10 cellular contexts compared by ENCODE assay signal in genomic region chr17:39872700-39873099, GRCh38. TPM values are rescaled to one million over a fixed set of nuclear protein-coding genes. Genes with fewer than 3 reads are reported as not detected.
DNase-seq lines count a peak whose midpoint lies in the region; ATAC-seq and TF ChIP-seq lines count a peak whose summit lies in the region.
"Had no signal": no experiment of that assay in that cellular context is flagged by ENCODE, and none has a peak within 500 bp of the region (broad histone marks: within the 10 kb centered on the region; RNA-seq: fewer than 3 reads in every experiment).

No MANE protein-coding gene starts in this region.

- H3K27ac ChIP-seq in A673 (ENCODE audit: low read depth, low read length, poor library complexity, severe bottlenecking), result no peak overlapping the region
- no peak overlapping the region for H3K27ac ChIP-seq in OCI-LY7 (ENCODE audit: low read depth, low read length, poor library complexity, severe bottlenecking)
- no peak overlapping the region for H3K27ac ChIP-seq in neural progenitor cell

- H3K4me3 Mint-ChIP-seq in neural progenitor cell, result no peak overlapping the region

- H3K4me1 ChIP-seq in A673 (ENCODE audit: insufficient read depth, low read length, poor library complexity, severe bottlenecking), result no peaks in the 10 kb centered on the region
- peaks cover 35% of the 10 kb centered on the region for H3K4me1 ChIP-seq in OCI-LY7 (ENCODE audit: insufficient read depth, low read length, poor library complexity, severe bottlenecking)
- H3K4me1 ChIP-seq in neural progenitor cell, result no peaks in the 10 kb centered on the region

- H3K36me3 ChIP-seq in A673 (ENCODE audit: insufficient read depth, low read length, poor library complexity, severe bottlenecking), result no peaks in the 10 kb centered on the region
- H3K36me3 ChIP-seq in OCI-LY7 (ENCODE audit: insufficient read depth, low read length), result no peaks in the 10 kb centered on the region
- no peaks in the 10 kb centered on the region for H3K36me3 ChIP-seq in neural progenitor cell

- H3K27me3 ChIP-seq in A673 (replicated peaks; ENCODE audit: insufficient read depth, low read depth, low read length, poor library complexity), result no peaks in the 10 kb centered on the region
- H3K27me3 ChIP-seq in neural progenitor cell, result peaks cover 25% of the 10 kb centered on the region

- H3K9me3 ChIP-seq in A673 (ENCODE audit: low read depth, low read length, poor library complexity, severe bottlenecking), result no peaks in the 10 kb centered on the region
- H3K9me3 ChIP-seq in OCI-LY7 (ENCODE audit: low read length), result no peaks in the 10 kb centered on the region
- no peaks in the 10 kb centered on the region for H3K9me3 ChIP-seq in neural progenitor cell (ENCODE audit: low read depth)

- BruUV-seq in A673 (replicated peaks; lab: Mats Ljungman, UMichigan) (no TSS peak), OCI-LY7 (replicated peaks; lab: Mats Ljungman, UMichigan) (no TSS peak)

- H3F3A ChIP-seq in neural progenitor cell (ENCODE audit: low read depth), result no peaks in the 10 kb centered on the region

- H3K4me2 ChIP-seq in OCI-LY7 (ENCODE audit: low read length), result peak overlapping the region; percentile 34
- no peak overlapping the region for H3K4me2 ChIP-seq in neural progenitor cell

- CTCF ChIA-PET in A673 (lab: Charles Lee), result interaction anchor here (0.5 kb wide), 1 partner anchor 457 kb away, joined by 3 read pairs; no protein-coding TSS in a partner anchor
- CTCF ChIA-PET in OCI-LY7 (lab: Charles Lee; ENCODE audit: unreplicated experiment), result no interaction called here

- no peaks in the 10 kb centered on the region for H3K36me3 Mint-ChIP-seq in neural progenitor cell

- peaks cover 1% of the 10 kb centered on the region for H3K27me3 Mint-ChIP-seq in neural progenitor cell (ENCODE audit: insufficient read depth, low read depth)

- H3K9me2 ChIP-seq in OCI-LY7 (ENCODE audit: insufficient read depth, low read length), result no peaks in the 10 kb centered on the region

- no peaks in the 10 kb centered on the region for H3K4me1 Mint-ChIP-seq in neural progenitor cell

- H2AFZ ChIP-seq in OCI-LY7 (ENCODE audit: low read length) (peak overlapping the region; percentile 47; the same call in 1 of the 2 replicates), neural progenitor cell (replicated peaks) (no peak overlapping the region)

- no peaks in the 10 kb centered on the region for H4K20me1 ChIP-seq in OCI-LY7 (ENCODE audit: insufficient read depth, low read length)
- no peaks in the 10 kb centered on the region for H4K20me1 ChIP-seq in neural progenitor cell (ENCODE audit: low read depth)

- peaks cover 5% of the 10 kb centered on the region for H3K9me3 Mint-ChIP-seq in neural progenitor cell

- no peaks in the 10 kb centered on the region for H3K79me2 ChIP-seq in OCI-LY7 (ENCODE audit: insufficient read depth, low read depth, low read length)
- H3K79me2 ChIP-seq in neural progenitor cell (ENCODE audit: low read depth), result no peaks in the 10 kb centered on the region

- ATAC-seq in left ventricle myocardium superior, result no peak

- intact Hi-C loops in A673 (cut with micrococcal nuclease; ENCODE audit: unreplicated experiment) (no loop called here), OCI-LY7 (cut with micrococcal nuclease; ENCODE audit: unreplicated experiment) (no loop called here), left ventricle myocardium superior (cut with micrococcal nuclease) (no loop called here)

- TF ChIP-seq CTCF in A673 (conservative IDR thresholded peaks at IDR 0.05; ENCODE audit: low read depth, low read length) (no peak; the same call in 1 of the 2 replicates), GM12872 (IDR thresholded peaks at IDR 0.05; ENCODE audit: insufficient read depth, low read depth, low read length) (peak; percentile 12; the same call in 1 of the 3 replicates), OCI-LY7 (conservative IDR thresholded peaks at IDR 0.05; ENCODE audit: low read length) (no peak), fibroblast of villous mesenchyme (IDR thresholded peaks at IDR 0.05; ENCODE audit: insufficient read depth, low read depth, low read length) (peak; percentile 23), neural progenitor cell (IDR thresholded peaks at IDR 0.05) (no peak)

- H3K4me3 ChIP-seq in A673 (ENCODE audit: low read depth, low read length, poor library complexity, severe bottlenecking), result no peak overlapping the region
- no peak overlapping the region for H3K4me3 ChIP-seq in OCI-LY7 (ENCODE audit: low read depth, low read length, poor library complexity, severe bottlenecking)
- no peak overlapping the region for H3K4me3 ChIP-seq in fibroblast of villous mesenchyme (ENCODE audit: low read depth, low read length)
- H3K4me3 ChIP-seq in neural progenitor cell, result no peak overlapping the region

- no peak overlapping the region for H3K9ac ChIP-seq in neural progenitor cell

- POLR2A ChIA-PET in A673 (lab: Charles Lee; ENCODE audit: low non-redundant PET) (no interaction called here), OCI-LY7 (lab: Charles Lee) (interaction anchor here (0.7 to 1.8 kb wide), 3 partner anchors 19 to 116 kb away, joined by 3 to 10 read pairs (median 3); no protein-coding TSS in a partner anchor)

- DNase-seq in A673 (ENCODE audit: low spot score), result peak; percentile 11
- no peak for DNase-seq in OCI-LY7 (ENCODE audit: low spot score)
- peak; percentile 16 for DNase-seq in fibroblast of villous mesenchyme (ENCODE audit: low read depth)
- DNase-seq in HPDE6-E6E7 (ENCODE audit: extremely low spot score), result no peak
- DNase-seq in neural progenitor cell (ENCODE audit: low spot score), result no peak
- DNase-seq in left ventricle myocardium superior, result no peak
- DNase-seq in nucleus accumbens (lab: John Stamatoyannopoulos, UW), result no peak
- DNase-seq: activated CD4-positive, alpha-beta T cell treated with anti-CD3 and anti-CD28 coated beads, Interleukin-2, amount 50 U/mL, for 1 hour; retina had no signal

- H3K27ac Mint-ChIP-seq in neural progenitor cell, result no peak overlapping the region

RNA-seq across cellular contexts. Expression of gene ZPBP2, which starts 4.7 kb away (rescaled TPM):
- total RNA-seq in A673 (2021) (not detected in 2 replicates), OCI-LY7 (2022) (not detected in 2 replicates), fibroblast of villous mesenchyme (not detected in 2 replicates), neural progenitor cell (ENCODE audit: low replicate concordance) (not detected in 2 replicates), left ventricle myocardium superior (not detected)
- not detected in 2 replicates for total RNA-seq in OCI-LY7 (2014; rRNA removed; shearing (Covaris generic))

RNA-seq across cellular contexts. Expression of gene IKZF3, which starts 8.6 kb away (rescaled TPM):
- total RNA-seq in A673 (2021), result not detected in 2 replicates
- 44.7 and 54.7 TPM in 2 replicates for total RNA-seq in OCI-LY7 (2014; rRNA removed; shearing (Covaris generic))
- 125 and 134 TPM in 2 replicates for total RNA-seq in OCI-LY7 (2022)
- total RNA-seq in fibroblast of villous mesenchyme, result under 0.01 TPM in 2 replicates
- total RNA-seq in neural progenitor cell (ENCODE audit: low replicate concordance), result under 0.01 TPM in 1 of 2 replicates, not detected in the other
- 0.42 TPM for total RNA-seq in left ventricle myocardium superior

RNA-seq across cellular contexts. Expression of gene GSDMB, which starts 45.7 kb away (rescaled TPM):
- total RNA-seq in A673 (2021), result 5.0 and 5.3 TPM in 2 replicates
- total RNA-seq in OCI-LY7 (2014; rRNA removed; shearing (Covaris generic)), result 24.1 and 29.4 TPM in 2 replicates
- total RNA-seq in OCI-LY7 (2022), result 39.2 and 44.6 TPM in 2 replicates
- total RNA-seq in fibroblast of villous mesenchyme, result 5.2 and 5.8 TPM in 2 replicates
- total RNA-seq in neural progenitor cell (ENCODE audit: low replicate concordance), result 15.2 and 20.2 TPM in 2 replicates
- total RNA-seq in left ventricle myocardium superior, result 2.6 TPM

RNA-seq across cellular contexts. Expression of gene ORMDL3, which starts 54.7 kb away (rescaled TPM):
- total RNA-seq in A673 (2021), result 18.0 and 20.8 TPM in 2 replicates
- total RNA-seq in OCI-LY7 (2014; rRNA removed; shearing (Covaris generic)), result 62.2 and 62.6 TPM in 2 replicates
- 61.3 and 65.9 TPM in 2 replicates for total RNA-seq in OCI-LY7 (2022)
- 51.5 and 61.7 TPM in 2 replicates for total RNA-seq in fibroblast of villous mesenchyme
- 29.3 and 47.1 TPM in 2 replicates for total RNA-seq in neural progenitor cell (ENCODE audit: low replicate concordance)
- total RNA-seq in left ventricle myocardium superior, result 35.6 TPM

RNA-seq across cellular contexts. Expression of gene LRRC3C, which starts 54.8 kb away (rescaled TPM):
- total RNA-seq in A673 (2021), result not detected in 2 replicates
- total RNA-seq in OCI-LY7 (2014; rRNA removed; shearing (Covaris generic)), result not detected in 2 replicates
- total RNA-seq in OCI-LY7 (2022), result not detected in 2 replicates
- total RNA-seq in fibroblast of villous mesenchyme, result not detected in 2 replicates
- not detected in 2 replicates for total RNA-seq in neural progenitor cell (ENCODE audit: low replicate concordance)
- not detected for total RNA-seq in left ventricle myocardium superior

Comparison
In these comparisons a context has a peak if more than half of its experiments do, and no peak if none do; other contexts are left out.
1. DNase-seq: peak in A673 (single experiment) and fibroblast of villous mesenchyme (single experiment); none in OCI-LY7 (single experiment), HPDE6-E6E7 (single experiment), neural progenitor cell (single experiment), left ventricle myocardium superior (single experiment) and nucleus accumbens (0 of 56).
2. CTCF ChIP-seq: peak in GM12872 (single experiment) and fibroblast of villous mesenchyme (single experiment); none in A673 (single experiment), OCI-LY7 (single experiment) and neural progenitor cell (single experiment).
3. RNA of gene IKZF3, which starts 8.6 kb away (total RNA-seq): 44.7 to 134 TPM in OCI-LY7; 0.42 TPM in left ventricle myocardium superior (single experiment), not detected in A673, under 0.01 TPM in fibroblast of villous mesenchyme and under 0.01 TPM in neural progenitor cell; every median in the first group is over 10 times any median in the second.